In the genomic region with DNA sequence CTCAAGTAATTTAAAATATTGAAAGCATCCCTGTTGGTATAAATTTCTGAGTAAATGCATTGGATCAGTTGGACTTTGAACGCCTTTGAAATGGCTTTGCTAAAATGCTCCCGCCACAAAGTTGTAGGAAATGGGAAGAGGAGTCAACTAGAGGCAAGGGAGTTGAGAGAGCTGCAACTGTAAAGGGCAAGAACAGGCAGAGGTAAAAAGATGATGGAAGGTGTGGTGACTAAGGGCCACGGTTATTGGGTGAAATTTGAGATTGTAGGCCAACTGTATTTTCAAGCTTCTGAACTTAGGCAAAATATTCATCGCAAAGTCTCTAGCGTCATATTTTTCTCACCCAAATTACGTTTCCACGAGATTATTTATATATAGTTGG, we compare ENCODE assay signal across 8 cellular contexts. TPM values are rescaled to one million over a fixed set of nuclear protein-coding genes. Genes with fewer than 3 reads are reported as not detected.
A peak's percentile ranks its signal among the peaks of the same experiment; 100 is the strongest.
DNase-seq lines count a peak whose midpoint lies in the region; ATAC-seq, FAIRE-seq and TF ChIP-seq lines count a peak whose summit lies in the region.

No MANE protein-coding gene starts in this region.

- peaks cover 52% of the 10 kb centered on the region for H3K79me2 ChIP-seq in PC-9 (ENCODE audit: low read depth)
- H3K79me2 ChIP-seq in endothelial cell of umbilical vein (ENCODE audit: control insufficient read depth, insufficient read depth, low read length) = peaks cover 16% of the 10 kb centered on the region

- H3K27me3 ChIP-seq in PC-9 (ENCODE audit: insufficient read depth, low read depth) = no peaks in the 10 kb centered on the region
- H3K27me3 ChIP-seq in endothelial cell of umbilical vein (ENCODE audit: control insufficient read depth in 2 of 2, insufficient read depth in 2 of 2, low read length in 2 of 2) = no peaks in the 10 kb centered on the region
- no peaks in the 10 kb centered on the region for H3K27me3 ChIP-seq in psoas muscle (ENCODE audit: insufficient read depth in 3 of 3, low read length in 2 of 3)

- H3K36me3 ChIP-seq in PC-9 (ENCODE audit: low read depth) (peaks cover 53% of the 10 kb centered on the region), endothelial cell of umbilical vein (ENCODE audit: control insufficient read depth in 2 of 2, extremely low read depth in 1 of 2, insufficient read depth in 2 of 2, low read length in 2 of 2) (peaks cover 3 to 22% of the 10 kb centered on the region in 2 experiments), psoas muscle (ENCODE audit: insufficient read depth in 1 of 2, low read depth in 1 of 2) (peaks cover 0 to 67% of the 10 kb centered on the region in 2 donors)

- H3K9me3 ChIP-seq in PC-9 (ENCODE audit: insufficient read depth, low read depth) (no peaks in the 10 kb centered on the region), endothelial cell of umbilical vein (replicated peaks; ENCODE audit: control insufficient read depth, insufficient read depth, low read length) (no peaks in the 10 kb centered on the region), psoas muscle (no peaks in the 10 kb centered on the region)

- no peak for FAIRE-seq in endothelial cell of umbilical vein (lab: Jason Lieb, UNC)

- no peaks in the 10 kb centered on the region for H3K9me2 ChIP-seq in PC-9 (ENCODE audit: insufficient read depth)

- WGBS in psoas muscle, 3 donors = 61 to 67% (median 61%) methylated on average over 7 of the region's 7 CpGs

- POLR2A ChIA-PET in PC-9 (lab: Charles Lee; ENCODE audit: unreplicated experiment) (interaction anchor here (5.7 kb wide), 1 partner anchor 12 kb away, joined by 63 read pairs; the partner anchor contains the start of genes CCT6A and PSPH), endothelial cell of umbilical vein (lab: Charles Lee) (no interaction called here)

- dilution Hi-C loops in endothelial cell of umbilical vein (cut with MboI; ENCODE audit: extremely low pct_ligation_motif_present, low sequenced_read_pairs) = no loop called here

- H3K4me2 ChIP-seq in PC-9 (peak overlapping the region; percentile 80), endothelial cell of umbilical vein (ENCODE audit: insufficient read depth, low read length) (peak overlapping the region; percentile 54)

- H3F3A ChIP-seq in PC-9 (ENCODE audit: insufficient read depth, low read depth) = peaks cover 73% of the 10 kb centered on the region

- ATAC-seq in psoas muscle (peak; percentile 5 to 21 (median 15)), GM19455 (IDR thresholded peaks at IDR 0.05; ENCODE audit: unreplicated experiment) (no peak)

- intact Hi-C loops in PC-9 (cut with micrococcal nuclease; ENCODE audit: unreplicated experiment) = loop anchor here (5.0 kb wide), 2 partner anchors 44 to 506 kb away; partner anchors contain the start of gene CHCHD2
- intact Hi-C loops in endothelial cell of umbilical vein (cut with micrococcal nuclease) = no loop called here
- intact Hi-C loops in psoas muscle (cut with DNase I) = no loop called here

- H3K9me1 ChIP-seq in endothelial cell of umbilical vein (replicated peaks; ENCODE audit: control insufficient read depth, extremely low read depth, insufficient read depth, low read length) = no peaks in the 10 kb centered on the region

- no peak overlapping the region for H3K9ac ChIP-seq in endothelial cell of umbilical vein (replicated peaks; ENCODE audit: extremely low read depth, insufficient read depth, low read length)

- H3K4me3 ChIP-seq in GM12865 (ENCODE audit: low read depth, low read length) (peak overlapping the region; percentile 85), PC-9 (peak overlapping the region; percentile 69), endothelial cell of umbilical vein (replicated peaks in 1 of 3; ENCODE audit: insufficient read depth in 1 of 3, low read depth in 1 of 3, low read length in 3 of 3) (no peak overlapping the region), psoas muscle (peak overlapping the region; percentile 88)

- BruUV-seq in PC-9 (replicated peaks; lab: Mats Ljungman, UMichigan) (no TSS peak), endothelial cell of umbilical vein (replicated peaks; lab: Mats Ljungman, UMichigan) (TSS peak; percentile 34)

- no peak for TF ChIP-seq POLR2A in endothelial cell of umbilical vein (IDR thresholded peaks at IDR 0.05; ENCODE audit: low read depth, low read length)

- peaks cover 43% of the 10 kb centered on the region for H4K20me1 ChIP-seq in PC-9 (ENCODE audit: insufficient read depth)
- H4K20me1 ChIP-seq in endothelial cell of umbilical vein (replicated peaks; ENCODE audit: control insufficient read depth, extremely low read depth, insufficient read depth, low read length) = peaks cover 4% of the 10 kb centered on the region

- CTCF ChIA-PET in PC-9 (lab: Charles Lee) (interaction anchor here (1.1 kb wide), 1 partner anchor 12 kb away, joined by 3 read pairs; the partner anchor contains the start of genes CCT6A and PSPH), endothelial cell of umbilical vein (lab: Charles Lee) (interaction anchor here (1.6 to 2.1 kb wide), 4 partner anchors 10 to 59 kb away, joined by 3 to 26 read pairs (median 8); no protein-coding TSS in a partner anchor)

- H3K4me1 ChIP-seq in PC-9 (replicated peaks; ENCODE audit: insufficient read depth) (peaks cover 63% of the 10 kb centered on the region), endothelial cell of umbilical vein (ENCODE audit: control insufficient read depth, extremely low read depth, insufficient read depth, low read length) (peaks cover 37% of the 10 kb centered on the region), psoas muscle (peaks cover 9% of the 10 kb centered on the region)

- TF ChIP-seq CTCF in GM12865 (IDR thresholded peaks at IDR 0.05; ENCODE audit: insufficient read depth, low read depth, low read length, missing control alignments) (no peak), PC-9 (conservative IDR thresholded peaks at IDR 0.05) (no peak), endothelial cell of umbilical vein (IDR thresholded peaks at IDR 0.05; ENCODE audit: extremely low read depth in 1 of 2, insufficient read depth in 1 of 2, low read depth in 1 of 2, low read length in 2 of 2) (no peak), psoas muscle (IDR thresholded peaks at IDR 0.05) (no peak)

- DNase-seq in GM12865 (ENCODE audit: low read depth) (no peak), PC-9 (no peak), endothelial cell of umbilical vein (ENCODE audit: low read depth, low spot score) (no peak), psoas muscle (no peak), SIG-M5 (lab: John Stamatoyannopoulos, UW) (no peak), NCI-H1092 (lab: John Stamatoyannopoulos, UW) (no peak), NCI-H748 treated with DMSO at 0.1 percent for 48 hours (lab: John Stamatoyannopoulos, UW) (no peak)

- H2AFZ ChIP-seq in PC-9 (peak overlapping the region; percentile 96; the same call in 1 of the 2 replicates), endothelial cell of umbilical vein (ENCODE audit: low read depth, low read length) (no peak overlapping the region)

- H3K27ac ChIP-seq in PC-9 (peak overlapping the region; percentile 71), endothelial cell of umbilical vein (ENCODE audit: insufficient read depth, low read depth, low read length) (peak overlapping the region; percentile 21), psoas muscle (peak overlapping the region; percentile 91)

RNA-seq across cellular contexts. Expression of gene SUMF2, which starts 0.6 kb away (rescaled TPM):
- total RNA-seq in PC-9 (2021) (256 and 305 TPM in 2 replicates), endothelial cell of umbilical vein (107 and 110 TPM in 2 replicates), psoas muscle (10 to 100 TPM; 22.0 to 35.2 (median 22.8) TPM)
- polyA plus RNA-seq in endothelial cell of umbilical vein (91.3 and 92.4 TPM in 2 replicates), psoas muscle (10 to 100 TPM; 26.8 to 29.1 (median 27.3) TPM)
- 102 and 119 TPM in 2 replicates for polyA plus RNA-seq in endothelial cell of umbilical vein (2011; cell fraction: cytosol; rRNA removed)
- polyA plus RNA-seq in endothelial cell of umbilical vein (2011; cell fraction: nucleus; rRNA removed) = 169 and 183 TPM in 2 replicates
- polyA plus RNA-seq in endothelial cell of umbilical vein (2012) = 88.0 and 88.7 TPM in 2 replicates
- polyA minus RNA-seq in endothelial cell of umbilical vein = 93.6 and 96.9 TPM in 2 replicates
- 42.5 TPM for polyA minus RNA-seq in endothelial cell of umbilical vein (2011; cell fraction: cytosol; rRNA and poly(A)+ RNA removed)
- 46.1 and 56.9 TPM in 2 replicates for polyA minus RNA-seq in endothelial cell of umbilical vein (2011; cell fraction: nucleus; rRNA and poly(A)+ RNA removed)

RNA-seq across cellular contexts. Expression of gene CCT6A, which starts 11.9 kb away (rescaled TPM):
- 308 and 323 TPM in 2 replicates for total RNA-seq in PC-9 (2021)
- total RNA-seq in endothelial cell of umbilical vein = 210 and 221 TPM in 2 replicates
- 119 and 152 TPM in 2 replicates for polyA plus RNA-seq in endothelial cell of umbilical vein
- polyA plus RNA-seq in endothelial cell of umbilical vein (2011; cell fraction: cytosol; rRNA removed) = 216 and 226 TPM in 2 replicates
- polyA plus RNA-seq in endothelial cell of umbilical vein (2011; cell fraction: nucleus; rRNA removed) = 167 and 257 TPM in 2 replicates
- polyA plus RNA-seq in endothelial cell of umbilical vein (2012) = 181 and 289 TPM in 2 replicates
- polyA minus RNA-seq in endothelial cell of umbilical vein = 149 and 154 TPM in 2 replicates
- 143 TPM for polyA minus RNA-seq in endothelial cell of umbilical vein (2011; cell fraction: cytosol; rRNA and poly(A)+ RNA removed)
- 80.0 and 93.9 TPM in 2 replicates for polyA minus RNA-seq in endothelial cell of umbilical vein (2011; cell fraction: nucleus; rRNA and poly(A)+ RNA removed)
- total RNA-seq in psoas muscle = 100 to 1,000 TPM in 3 of 4 donors, 10 to 100 TPM in 1; 96.5 to 135 (median 130) TPM
- 100 to 1,000 TPM; 138 to 259 (median 235) TPM for polyA plus RNA-seq in psoas muscle

RNA-seq across cellular contexts. Expression of gene PSPH, which starts 12.2 kb away (rescaled TPM):
- 89.5 and 103 TPM in 2 replicates for total RNA-seq in PC-9 (2021)
- total RNA-seq in endothelial cell of umbilical vein = 20.3 and 24.2 TPM in 2 replicates
- polyA plus RNA-seq in endothelial cell of umbilical vein = 10.3 and 11.8 TPM in 2 replicates
- 27.5 and 28.8 TPM in 2 replicates for polyA plus RNA-seq in endothelial cell of umbilical vein (2011; cell fraction: cytosol; rRNA removed)
- 13.0 and 15.2 TPM in 2 replicates for polyA plus RNA-seq in endothelial cell of umbilical vein (2011; cell fraction: nucleus; rRNA removed)
- 14.5 and 16.5 TPM in 2 replicates for polyA plus RNA-seq in endothelial cell of umbilical vein (2012)
- polyA minus RNA-seq in endothelial cell of umbilical vein = 18.8 and 32.3 TPM in 2 replicates
- polyA minus RNA-seq in endothelial cell of umbilical vein (2011; cell fraction: cytosol; rRNA and poly(A)+ RNA removed) = 40.7 TPM
- polyA minus RNA-seq in endothelial cell of umbilical vein (2011; cell fraction: nucleus; rRNA and poly(A)+ RNA removed) = 9.5 and 12.7 TPM in 2 replicates
- total RNA-seq in psoas muscle = 10 to 100 TPM in 1 of 4 donors, 1 to 10 TPM in 3; 2.6 to 10.8 (median 5.1) TPM
- polyA plus RNA-seq in psoas muscle = 10 to 100 TPM in 1 of 3 donors, 1 to 10 TPM in 2; 2.5 to 11.2 (median 5.6) TPM

RNA-seq across cellular contexts. Expression of gene PHKG1, which starts 29.3 kb away (rescaled TPM):
- total RNA-seq in PC-9 (2021) (2.7 and 3.9 TPM in 2 replicates), endothelial cell of umbilical vein (0.72 and 1.00 TPM in 2 replicates), psoas muscle (10 to 100 TPM; 32.2 to 99.6 (median 46.3) TPM)
- polyA plus RNA-seq in endothelial cell of umbilical vein (0.32 and 0.78 TPM in 2 replicates), psoas muscle (10 to 100 TPM in 2 of 3 donors, 1 to 10 TPM in 1; 9.2 to 65.1 (median 39.2) TPM)
- polyA plus RNA-seq in endothelial cell of umbilical vein (2011; cell fraction: cytosol; rRNA removed) = 0.10 and 0.21 TPM in 2 replicates
- polyA plus RNA-seq in endothelial cell of umbilical vein (2011; cell fraction: nucleus; rRNA removed) = 3.1 and 3.2 TPM in 2 replicates
- polyA plus RNA-seq in endothelial cell of umbilical vein (2012) = 0.56 and 1.1 TPM in 2 replicates
- polyA minus RNA-seq in endothelial cell of umbilical vein = 0.93 TPM in 1 of 2 replicates, not detected in the other
- not detected for polyA minus RNA-seq in endothelial cell of umbilical vein (2011; cell fraction: cytosol; rRNA and poly(A)+ RNA removed)
- polyA minus RNA-seq in endothelial cell of umbilical vein (2011; cell fraction: nucleus; rRNA and poly(A)+ RNA removed) = 1.2 and 2.5 TPM in 2 replicates

RNA-seq across cellular contexts. Expression of gene CHCHD2, which starts 42.8 kb away (rescaled TPM):
- 978 and 1,041 TPM in 2 replicates for total RNA-seq in PC-9 (2021)
- total RNA-seq in endothelial cell of umbilical vein = 368 and 378 TPM in 2 replicates
- polyA plus RNA-seq in endothelial cell of umbilical vein = 616 and 626 TPM in 2 replicates
- 387 and 441 TPM in 2 replicates for polyA plus RNA-seq in endothelial cell of umbilical vein (2011; cell fraction: cytosol; rRNA removed)
- 127 and 130 TPM in 2 replicates for polyA plus RNA-seq in endothelial cell of umbilical vein (2011; cell fraction: nucleus; rRNA removed)
- polyA plus RNA-seq in endothelial cell of umbilical vein (2012) = 307 and 367 TPM in 2 replicates
- polyA minus RNA-seq in endothelial cell of umbilical vein = 106 and 112 TPM in 2 replicates
- 196 TPM for polyA minus RNA-seq in endothelial cell of umbilical vein (2011; cell fraction: cytosol; rRNA and poly(A)+ RNA removed)
- polyA minus RNA-seq in endothelial cell of umbilical vein (2011; cell fraction: nucleus; rRNA and poly(A)+ RNA removed) = 23.4 and 47.2 TPM in 2 replicates
- total RNA-seq in psoas muscle = 100 to 1,000 TPM; 475 to 571 (median 506) TPM
- polyA plus RNA-seq in psoas muscle = 100 to 1,000 TPM; 593 to 948 (median 729) TPM

Comparison
In these comparisons a context has a peak if more than half of its experiments do, and no peak if none do; other contexts are left out.
1. H3K4me3 ChIP-seq: peak in GM12865 (single experiment), PC-9 (single experiment) and psoas muscle (single experiment); none in endothelial cell of umbilical vein (0 of 3).
2. H3K27ac ChIP-seq: peak in every context shown above with its lines; median percentile 91 in psoas muscle; 71 in PC-9; 21 in endothelial cell of umbilical vein.